In genomic region chr15:92869263-92869940, GRCh38 we compare ENCODE assay signal across 12 cellular contexts. TPM values are rescaled to one million over a fixed set of nuclear protein-coding genes. Genes with fewer than 3 reads are reported as not detected.
DNase-seq lines count a peak whose midpoint lies in the region; ATAC-seq and TF ChIP-seq lines count a peak whose summit lies in the region.
"Had no signal": no experiment of that assay in that cellular context is flagged by ENCODE, and none has a peak within 500 bp of the region (broad histone marks: within the 10 kb centered on the region; RNA-seq: fewer than 3 reads in every experiment).

No MANE protein-coding gene starts in this region.

- peak; percentile 40 for DNase-seq in LoVo (ENCODE audit: low spot score)
- DNase-seq in cardiac fibroblast (ENCODE audit: low read depth in 2 of 2): peak; percentile 39 to 66
- no peak for DNase-seq in left lung
- no peak for DNase-seq in upper lobe of right lung
- no peak for DNase-seq in 8988T
- DNase-seq in NCI-H1417 (lab: John Stamatoyannopoulos, UW): no peak
- DNase-seq in Peyer's patch: no peak
- DNase-seq: activated CD8-positive, alpha-beta memory T cell treated with anti-CD3 and anti-CD28 coated beads, Interleukin-2, amount 50 U/mL, for 48 hours; effector CD8-positive, alpha-beta T cell; NCI-H2081; stimulated activated CD4-positive, alpha-beta T cell treated with anti-CD3 and anti-CD28 coated beads, Interleukin-4, amount 100 ng/mL, for 24 hours; T-cell had no signal

- ATAC-seq in left lung: peak; percentile 93
- ATAC-seq in upper lobe of right lung: peak; percentile 95
- ATAC-seq: T-cell had no signal

- H3K9me3 ChIP-seq in left lung (peaks cover 0 to 2% of the 10 kb centered on the region in 2 donors), upper lobe of right lung (no peaks in the 10 kb centered on the region), Peyer's patch (no peaks in the 10 kb centered on the region)

- TF ChIP-seq POLR2A in Peyer's patch (IDR thresholded peaks at IDR 0.05): no peak

- H3K27ac ChIP-seq in left lung: peak overlapping the region; percentile 58 to 76
- H3K27ac ChIP-seq in upper lobe of right lung: peak overlapping the region; percentile 72
- peak overlapping the region in 1 of 4 donors; percentile 8 for H3K27ac ChIP-seq in Peyer's patch

- H3K36me3 ChIP-seq in left lung (no peaks in the 10 kb centered on the region), upper lobe of right lung (no peaks in the 10 kb centered on the region), Peyer's patch (no peaks in the 10 kb centered on the region)

- H3K4me1 ChIP-seq in left lung (peaks cover 0 to 5% of the 10 kb centered on the region in 2 donors), upper lobe of right lung (peaks cover 18% of the 10 kb centered on the region), Peyer's patch (no peaks in the 10 kb centered on the region)

- H3K4me3 ChIP-seq in cardiac fibroblast (replicated peaks in 1 of 2; ENCODE audit: low read depth in 2 of 2, low read length in 2 of 2): no peak overlapping the region
- H3K4me3 ChIP-seq in left lung: no peak overlapping the region
- H3K4me3 ChIP-seq in upper lobe of right lung: no peak overlapping the region
- H3K4me3 ChIP-seq in Peyer's patch: no peak overlapping the region

- no peaks in the 10 kb centered on the region for H3K27me3 ChIP-seq in left lung
- H3K27me3 ChIP-seq in upper lobe of right lung: no peaks in the 10 kb centered on the region
- no peaks in the 10 kb centered on the region for H3K27me3 ChIP-seq in Peyer's patch

- intact Hi-C loops in left lung (cut with DNase I): no loop called here
- intact Hi-C loops in upper lobe of right lung (cut with DNase I): no loop called here

- TF ChIP-seq CTCF in cardiac fibroblast (IDR thresholded peaks at IDR 0.05; ENCODE audit: low read depth, low read length) (no peak), left lung (IDR thresholded peaks at IDR 0.05) (no peak), upper lobe of right lung (IDR thresholded peaks at IDR 0.05) (no peak), Peyer's patch (IDR thresholded peaks at IDR 0.05) (no peak)

RNA-seq across cellular contexts. Expression of gene CHD2, which starts 30.7 kb away (rescaled TPM):
- total RNA-seq in left lung (100 to 1,000 TPM; 128 to 135 TPM), upper lobe of right lung (161 TPM), Peyer's patch (100 to 1,000 TPM; 109 to 370 (median 161) TPM)

Comparison
In these comparisons a context has a peak if more than half of its experiments do, and no peak if none do; other contexts are left out.
1. DNase-seq: peak in LoVo (single experiment) and cardiac fibroblast (2 of 2); none in left lung (0 of 2), upper lobe of right lung (single experiment), 8988T (single experiment), NCI-H1417 (0 of 3) and Peyer's patch (0 of 3).